8 cellular contexts compared by ENCODE assay signal in genomic region chr3:88219138-88219792, GRCh38.
DNase-seq lines count a peak whose midpoint lies in the region; ATAC-seq and TF ChIP-seq lines count a peak whose summit lies in the region.

No MANE protein-coding gene starts in this region.

- DNase-seq in AG09319 (ENCODE audit: extremely low read depth, low read depth) (no peak), NCI-H146 treated with DMSO at 0.1 percent for 48 hours (lab: John Stamatoyannopoulos, UW; ENCODE audit: unreplicated experiment) (peak; percentile 11), hepatic stellate cell (ENCODE audit: low spot score) (peak; percentile 45), natural killer cell (no peak)
- peak; percentile 34 for DNase-seq in activated CD4-positive, alpha-beta memory T cell treated with anti-CD3 and anti-CD28 coated beads for 36 hours
- no peak for DNase-seq in stimulated activated naive CD8-positive, alpha-beta T cell treated with anti-CD3 and anti-CD28 coated beads, Interleukin-15, amount 100 ng/mL, for 72 hours

- peaks cover 2% of the 10 kb centered on the region for H3K27me3 Mint-ChIP-seq in activated CD4-positive, alpha-beta memory T cell treated with anti-CD3 and anti-CD28 coated beads for 36 hours
- H3K27me3 Mint-ChIP-seq in stimulated activated naive CD8-positive, alpha-beta T cell treated with anti-CD3 and anti-CD28 coated beads, Interleukin-15, amount 100 ng/mL, for 72 hours: peaks cover 8% of the 10 kb centered on the region
- H3K27me3 Mint-ChIP-seq in natural killer cell (ENCODE audit: low read depth in 2 of 2): no peaks in the 10 kb centered on the region

- POLR2A ChIA-PET in activated CD4-positive, alpha-beta memory T cell treated with anti-CD3 and anti-CD28 coated beads for 36 hours (lab: Charles Lee): no interaction called here

- peak; percentile 57 for TF ChIP-seq CTCF in AG09319 (IDR thresholded peaks at IDR 0.05; ENCODE audit: low read depth, low read length)
- no peak for TF ChIP-seq CTCF in natural killer cell (IDR thresholded peaks at IDR 0.05)

- no peaks in the 10 kb centered on the region for H3K36me3 Mint-ChIP-seq in activated CD4-positive, alpha-beta memory T cell treated with anti-CD3 and anti-CD28 coated beads for 36 hours
- no peaks in the 10 kb centered on the region for H3K36me3 Mint-ChIP-seq in natural killer cell

- peak; percentile 93 for ATAC-seq in GM18502 (IDR thresholded peaks at IDR 0.05; ENCODE audit: poor library complexity, unreplicated experiment)
- peak; percentile 80 for ATAC-seq in HG02870 (IDR thresholded peaks at IDR 0.05; ENCODE audit: unreplicated experiment)
- ATAC-seq in stimulated activated naive CD8-positive, alpha-beta T cell treated with anti-CD3 and anti-CD28 coated beads, Interleukin-15, amount 100 ng/mL, for 72 hours: peak; percentile 70
- no peak for ATAC-seq in natural killer cell

- no peaks in the 10 kb centered on the region for H3K4me1 Mint-ChIP-seq in activated CD4-positive, alpha-beta memory T cell treated with anti-CD3 and anti-CD28 coated beads for 36 hours (ENCODE audit: low read depth)
- H3K4me1 Mint-ChIP-seq in stimulated activated naive CD8-positive, alpha-beta T cell treated with anti-CD3 and anti-CD28 coated beads, Interleukin-15, amount 100 ng/mL, for 72 hours: no peaks in the 10 kb centered on the region
- no peaks in the 10 kb centered on the region for H3K4me1 Mint-ChIP-seq in natural killer cell

- intact Hi-C loops in activated CD4-positive, alpha-beta memory T cell treated with anti-CD3 and anti-CD28 coated beads for 36 hours (cut with micrococcal nuclease): loop anchor here (1.0 to 5.0 kb wide), 2 partner anchors 880 to 893 kb away; no protein-coding TSS in a partner anchor
- intact Hi-C loops in natural killer cell (cut with micrococcal nuclease): no loop called here

- CTCF ChIA-PET in activated CD4-positive, alpha-beta memory T cell treated with anti-CD3 and anti-CD28 coated beads for 36 hours (lab: Charles Lee): interaction anchor here (0.6 to 1.6 kb wide), 6 partner anchors 9 to 881 kb away, joined by 3 to 4 read pairs (median 3); no protein-coding TSS in a partner anchor

- no peak overlapping the region for H3K27ac Mint-ChIP-seq in activated CD4-positive, alpha-beta memory T cell treated with anti-CD3 and anti-CD28 coated beads for 36 hours
- H3K27ac Mint-ChIP-seq in stimulated activated naive CD8-positive, alpha-beta T cell treated with anti-CD3 and anti-CD28 coated beads, Interleukin-15, amount 100 ng/mL, for 72 hours: no peak overlapping the region
- H3K27ac Mint-ChIP-seq in natural killer cell: no peak overlapping the region

- H3K4me3 Mint-ChIP-seq in activated CD4-positive, alpha-beta memory T cell treated with anti-CD3 and anti-CD28 coated beads for 36 hours: no peak overlapping the region
- no peak overlapping the region for H3K4me3 Mint-ChIP-seq in stimulated activated naive CD8-positive, alpha-beta T cell treated with anti-CD3 and anti-CD28 coated beads, Interleukin-15, amount 100 ng/mL, for 72 hours
- H3K4me3 Mint-ChIP-seq in natural killer cell: no peak overlapping the region

- H3K9me3 Mint-ChIP-seq in activated CD4-positive, alpha-beta memory T cell treated with anti-CD3 and anti-CD28 coated beads for 36 hours: no peaks in the 10 kb centered on the region
- no peaks in the 10 kb centered on the region for H3K9me3 Mint-ChIP-seq in stimulated activated naive CD8-positive, alpha-beta T cell treated with anti-CD3 and anti-CD28 coated beads, Interleukin-15, amount 100 ng/mL, for 72 hours
- peaks cover 0 to 2% of the 10 kb centered on the region in 2 donors for H3K9me3 Mint-ChIP-seq in natural killer cell

Comparison
In these comparisons a context has a peak if more than half of its experiments do, and no peak if none do; other contexts are left out.
1. DNase-seq: peak in NCI-H146 treated with DMSO at 0.1 percent for 48 hours (single experiment), activated CD4-positive, alpha-beta memory T cell treated with anti-CD3 and anti-CD28 coated beads for 36 hours (single experiment) and hepatic stellate cell (single experiment); none in AG09319 (single experiment), stimulated activated naive CD8-positive, alpha-beta T cell treated with anti-CD3 and anti-CD28 coated beads, Interleukin-15, amount 100 ng/mL, for 72 hours (0 of 2) and natural killer cell (single experiment).
2. ATAC-seq: peak in GM18502 (single experiment), HG02870 (single experiment) and stimulated activated naive CD8-positive, alpha-beta T cell treated with anti-CD3 and anti-CD28 coated beads, Interleukin-15, amount 100 ng/mL, for 72 hours (single experiment); none in natural killer cell (0 of 3).